ENCODE assay signal across 22 cellular contexts in genomic region chr21:35520869-35521268, GRCh38.
"Had no signal": no experiment of that assay in that cellular context is flagged by ENCODE, and none has a peak within 500 bp of the region (broad histone marks: within the 10 kb centered on the region; RNA-seq: fewer than 3 reads in every experiment).

No MANE protein-coding gene starts in this region.

- H3K9me3 Mint-ChIP-seq: activated CD4-positive, alpha-beta memory T cell treated with anti-CD3 and anti-CD28 coated beads, Interleukin-2, amount 10 ng/mL, durations not matched to agents 7 days and 5 days; activated CD4-positive, alpha-beta T cell treated with anti-CD3 and anti-CD28 coated beads, Interleukin-2, amount 10 ng/mL, durations not matched to agents 7 days and 5 days; activated T-cell treated with anti-CD3 and anti-CD28 coated beads, Interleukin-2, amount 50 U/mL, for 72 hours; activated T-helper 2 cell treated with anti-CD3 and anti-CD28 coated beads, Interferon-gamma antibody, Interleukin-2, Interleukin-4, amounts not matched to agents 10 μg/mL and 5 μg/mL and 100 μg/mL, durations not matched to agents 14 hours and 24 hours and 36 hours had no signal

- H3K9me3 ChIP-seq: breast epithelium, MG63 had no signal

- H3K27ac Mint-ChIP-seq: activated CD4-positive, alpha-beta memory T cell treated with anti-CD3 and anti-CD28 coated beads, Interleukin-2, amount 10 ng/mL, durations not matched to agents 7 days and 5 days; activated CD4-positive, alpha-beta T cell treated with anti-CD3 and anti-CD28 coated beads, Interleukin-2, amount 10 ng/mL, durations not matched to agents 7 days and 5 days; activated T-cell treated with anti-CD3 and anti-CD28 coated beads, Interleukin-2, amount 50 U/mL, for 72 hours; activated T-helper 2 cell treated with anti-CD3 and anti-CD28 coated beads, Interferon-gamma antibody, Interleukin-2, Interleukin-4, amounts not matched to agents 10 μg/mL and 5 μg/mL and 100 μg/mL, durations not matched to agents 14 hours and 24 hours and 36 hours; T-helper 17 cell had no signal

- H3K27me3 ChIP-seq: breast epithelium, MG63 had no signal

- H3K4me1 ChIP-seq: breast epithelium had no signal

- H3K4me3 ChIP-seq: breast epithelium, MG63 had no signal

- ATAC-seq: activated T-cell treated with anti-CD3 and anti-CD28 coated beads, Interleukin-2, amount 50 U/mL, for 72 hours; PC-3; T-helper 17 cell had no signal

- H3K36me3 ChIP-seq: breast epithelium, MG63 had no signal

- DNase-seq: activated CD4-positive, alpha-beta memory T cell treated with anti-CD3 and anti-CD28 coated beads, Interleukin-2, amount 10 ng/mL, durations not matched to agents 7 days and 5 days; activated CD4-positive, alpha-beta T cell treated with anti-CD3 and anti-CD28 coated beads, Interleukin-2, amount 10 ng/mL, durations not matched to agents 7 days and 5 days; activated CD4-positive, CD25-positive, alpha-beta regulatory T cell; activated gamma-delta T cell treated with Interleukin-2 at 50 U/mL for 16 hours; activated naive CD4-positive, alpha-beta T cell treated with anti-CD3 and anti-CD28 coated beads, Interleukin-2, amount 50 U/mL, for 16 hours; activated T-cell treated with anti-CD3 and anti-CD28 coated beads for 4 hours; activated T-cell treated with anti-CD3 and anti-CD28 coated beads, Interleukin-2, amount 50 U/mL, for 72 hours; aorta; caudate nucleus; MG63; MV-4-11; NCI-H1105; NCI-H187 treated with DMSO at 0.1 percent for 48 hours; NCI-H2081 treated with DMSO at 0.1 percent for 48 hours; NCI-H446; NCI-H524; PC-3; SHP77; T-helper 17 cell; T1000 had no signal

- H3K27me3 Mint-ChIP-seq: T-helper 17 cell had no signal

- H3K4me3 Mint-ChIP-seq: activated CD4-positive, alpha-beta memory T cell treated with anti-CD3 and anti-CD28 coated beads, Interleukin-2, amount 10 ng/mL, durations not matched to agents 7 days and 5 days; activated CD4-positive, alpha-beta T cell treated with anti-CD3 and anti-CD28 coated beads, Interleukin-2, amount 10 ng/mL, durations not matched to agents 7 days and 5 days; activated T-cell treated with anti-CD3 and anti-CD28 coated beads, Interleukin-2, amount 50 U/mL, for 72 hours; T-helper 17 cell had no signal

- H3K27ac ChIP-seq: breast epithelium had no signal
